In genomic region chr4:38902695-38903094, GRCh38 we compare ENCODE assay signal across 2 cellular contexts.
TF ChIP-seq lines count a peak whose summit lies in the region.

No MANE protein-coding gene starts in this region.

TF ChIP-seq in K562, 482 proteins besides CTCF, POLR2A, EP300 and RAD21:
- TF ChIP-seq PHF20 (IDR thresholded peaks at IDR 0.05; ENCODE audit: partially characterized antibody) (no peak), POLR2H (tag; IDR thresholded peaks at IDR 0.05; ENCODE audit: low read depth) (peak; percentile 29; the same call in 1 of the 2 replicates), DEAF1 (CRISPR knock-in tag; IDR thresholded peaks at IDR 0.05) (peak; percentile 45; the same call in 1 of the 2 replicates)
TF ChIP-seq in K562: peak in this region for 2.

TF ChIP-seq in HepG2, 621 proteins besides CTCF, POLR2A, EP300 and RAD21:
- no peak for TF ChIP-seq AHR (CRISPR knock-in tag; IDR thresholded peaks at IDR 0.05)
- 0 out of 2 replicates have a peak, but pooled peaks have one; percentile 13 for TF ChIP-seq SMC3 (IDR thresholded peaks at IDR 0.05; ENCODE audit: low read length)
- peak; percentile 64 for TF ChIP-seq STAG1 (CRISPR knock-in tag; IDR thresholded peaks at IDR 0.05)
